In genomic region chr7:27251513-27252306, GRCh38 we compare ENCODE assay signal across 15 cellular contexts. TPM values are rescaled to one million over a fixed set of nuclear protein-coding genes. Genes with fewer than 3 reads are reported as not detected.
A peak's percentile ranks its signal among the peaks of the same experiment; 100 is the strongest.
DNase-seq lines count a peak whose midpoint lies in the region; ATAC-seq and TF ChIP-seq lines count a peak whose summit lies in the region.
"Had no signal": no experiment of that assay in that cellular context is flagged by ENCODE, and none has a peak within 500 bp of the region (broad histone marks: within the 10 kb centered on the region; RNA-seq: fewer than 3 reads in every experiment).

No MANE protein-coding gene starts in this region.

- CTCF ChIA-PET in WTC11 (lab: Charles Lee), result interaction anchor here (1.3 kb wide), 1 partner anchor 56 kb away, joined by 4 read pairs; no protein-coding TSS in a partner anchor

- POLR2A ChIA-PET in WTC11 (lab: Charles Lee), result no interaction called here

- intact Hi-C loops in activated T-helper 2 cell treated with anti-CD3 and anti-CD28 coated beads, Interferon-gamma antibody, Interleukin-2, Interleukin-4, amounts not matched to agents 10 μg/mL and 5 μg/mL and 100 μg/mL, durations not matched to agents 14 hours and 24 hours and 36 hours (cut with micrococcal nuclease), result no loop called here

- no peaks in the 10 kb centered on the region for H3K9me3 Mint-ChIP-seq in WTC11
- no peaks in the 10 kb centered on the region for H3K9me3 Mint-ChIP-seq in activated T-helper 2 cell treated with anti-CD3 and anti-CD28 coated beads, Interferon-gamma antibody, Interleukin-2, Interleukin-4, amounts not matched to agents 10 μg/mL and 5 μg/mL and 100 μg/mL, durations not matched to agents 14 hours and 24 hours and 36 hours
- H3K9me3 Mint-ChIP-seq: activated T-cell treated with anti-CD3 and anti-CD28 coated beads, Interleukin-2, amount 50 U/mL, for 4 hours had no signal

- peak; percentile 63 for ATAC-seq in WTC11
- ATAC-seq: activated CD4-positive, CD25-positive, alpha-beta regulatory T cell treated with anti-CD3 and anti-CD28 coated beads, Interleukin-2, amount 50 U/mL, for 24 hours; activated T-cell treated with anti-CD3 and anti-CD28 coated beads, Interleukin-2, amount 50 U/mL, for 4 hours had no signal

- TF ChIP-seq CTCF in WTC11 (IDR thresholded peaks at IDR 0.05), result no peak

- peaks cover 96% of the 10 kb centered on the region for H3K27me3 Mint-ChIP-seq in WTC11 (ENCODE audit: low read depth)
- peaks cover 73% of the 10 kb centered on the region for H3K27me3 Mint-ChIP-seq in activated T-helper 2 cell treated with anti-CD3 and anti-CD28 coated beads, Interferon-gamma antibody, Interleukin-2, Interleukin-4, amounts not matched to agents 10 μg/mL and 5 μg/mL and 100 μg/mL, durations not matched to agents 14 hours and 24 hours and 36 hours (ENCODE audit: low read depth)

- no peak overlapping the region for H3K27ac Mint-ChIP-seq in WTC11
- H3K27ac Mint-ChIP-seq in activated T-helper 2 cell treated with anti-CD3 and anti-CD28 coated beads, Interferon-gamma antibody, Interleukin-2, Interleukin-4, amounts not matched to agents 10 μg/mL and 5 μg/mL and 100 μg/mL, durations not matched to agents 14 hours and 24 hours and 36 hours, result no peak overlapping the region
- H3K27ac Mint-ChIP-seq: CD4-positive, CD25-positive, alpha-beta regulatory T cell had no signal

- peaks cover 88% of the 10 kb centered on the region for H3K27me3 ChIP-seq in H7 (ENCODE audit: control insufficient read depth, insufficient read depth, low read length)

- H3K4me3 ChIP-seq in H7 (ENCODE audit: insufficient read depth, low read depth, low read length), result no peak overlapping the region; the same call in 1 of the 2 replicates

- in situ Hi-C loops in KBM-7 (cut with MboI; ENCODE audit: low pct_unique_long_range_greater_than_20kb, low sequenced_read_pairs), result no loop called here

- no peaks in the 10 kb centered on the region for H3K36me3 ChIP-seq in H7 (replicated peaks; ENCODE audit: control insufficient read depth, insufficient read depth, low read length)

- H3K4me3 Mint-ChIP-seq in WTC11, result peak overlapping the region; percentile 55
- no peak overlapping the region for H3K4me3 Mint-ChIP-seq in activated T-helper 2 cell treated with anti-CD3 and anti-CD28 coated beads, Interferon-gamma antibody, Interleukin-2, Interleukin-4, amounts not matched to agents 10 μg/mL and 5 μg/mL and 100 μg/mL, durations not matched to agents 14 hours and 24 hours and 36 hours (ENCODE audit: low read depth)
- H3K4me3 Mint-ChIP-seq: activated T-cell treated with anti-CD3 and anti-CD28 coated beads, Interleukin-2, amount 50 U/mL, for 4 hours had no signal

- H3K4me1 Mint-ChIP-seq in WTC11, result peaks cover 23% of the 10 kb centered on the region
- no peaks in the 10 kb centered on the region for H3K4me1 Mint-ChIP-seq in activated T-helper 2 cell treated with anti-CD3 and anti-CD28 coated beads, Interferon-gamma antibody, Interleukin-2, Interleukin-4, amounts not matched to agents 10 μg/mL and 5 μg/mL and 100 μg/mL, durations not matched to agents 14 hours and 24 hours and 36 hours (ENCODE audit: low read depth)

- DNase-seq in H7 (peak; percentile 82), WTC11 (ENCODE audit: low spot score) (no peak), islet precursor cell (peak; percentile 67), retina (peak; percentile 89), KBM-7 (no peak), midbrain (lab: John Stamatoyannopoulos, UW) (no peak)
- no peak for DNase-seq in activated T-helper 2 cell treated with anti-CD3 and anti-CD28 coated beads, Interferon-gamma antibody, Interleukin-2, Interleukin-4, amounts not matched to agents 10 μg/mL and 5 μg/mL and 100 μg/mL, durations not matched to agents 14 hours and 24 hours and 36 hours (ENCODE audit: low spot score)
- DNase-seq: activated T-cell treated with anti-CD3 and anti-CD28 coated beads, Interleukin-2, amount 50 U/mL, for 4 hours; aorta; CD4-positive, CD25-positive, alpha-beta regulatory T cell; effector memory CD4-positive, alpha-beta T cell; NCI-H1092 treated with DMSO at 0.1 percent for 48 hours; NCI-H226; SW 1271 had no signal

- H3K36me3 Mint-ChIP-seq in WTC11, result peaks cover 3% of the 10 kb centered on the region; the same call in 1 of the 2 replicates
- H3K36me3 Mint-ChIP-seq in activated T-helper 2 cell treated with anti-CD3 and anti-CD28 coated beads, Interferon-gamma antibody, Interleukin-2, Interleukin-4, amounts not matched to agents 10 μg/mL and 5 μg/mL and 100 μg/mL, durations not matched to agents 14 hours and 24 hours and 36 hours (ENCODE audit: low read depth), result no peaks in the 10 kb centered on the region
- H3K36me3 Mint-ChIP-seq: CD4-positive, CD25-positive, alpha-beta regulatory T cell had no signal

TF ChIP-seq in WTC11, 78 proteins besides CTCF, POLR2A, EP300 and RAD21:
- TF ChIP-seq JUN (CRISPR knock-in tag; IDR thresholded peaks at IDR 0.05) (no peak), MAX (CRISPR knock-in tag; IDR thresholded peaks at IDR 0.05) (peak; percentile 31; the same call in 1 of the 2 replicates), E2F4 (CRISPR knock-in tag; IDR thresholded peaks at IDR 0.05; ENCODE audit: borderline replicate concordance, low read depth) (0 out of 2 replicates have a peak, but pooled peaks have one; percentile 17), ZNF532 (CRISPR knock-in tag; IDR thresholded peaks at IDR 0.05; ENCODE audit: borderline replicate concordance) (no peak), FOXP1 (CRISPR knock-in tag; IDR thresholded peaks at IDR 0.05; ENCODE audit: borderline replicate concordance) (peak; percentile 31; the same call in 1 of the 2 replicates), ZBTB43 (CRISPR knock-in tag; IDR thresholded peaks at IDR 0.05) (0 out of 2 replicates have a peak, but pooled peaks have one; percentile 33), JAZF1 (CRISPR knock-in tag; IDR thresholded peaks at IDR 0.05) (no peak)

RNA-seq across cellular contexts. Expression of gene EVX1, which starts 9.1 kb away (rescaled TPM):
- not detected in 2 replicates for total RNA-seq in H7 (2014; rRNA removed; shearing (Covaris generic))
- not detected in 3 replicates for total RNA-seq in WTC11 (2021)
- not detected in 2 replicates for total RNA-seq in activated T-helper 2 cell treated with anti-CD3 and anti-CD28 coated beads, Interferon-gamma antibody, Interleukin-2, Interleukin-4, amounts not matched to agents 10 μg/mL and 5 μg/mL and 100 μg/mL, durations not matched to agents 14 hours and 24 hours and 36 hours
- total RNA-seq: activated T-cell treated with anti-CD3 and anti-CD28 coated beads, Interleukin-2, amount 50 U/mL, for 4 hours; aorta; CD4-positive, CD25-positive, alpha-beta regulatory T cell had no signal

RNA-seq across cellular contexts. Expression of gene HOXA13, which starts 51.8 kb away (rescaled TPM):
- total RNA-seq in H7 (2014; rRNA removed; shearing (Covaris generic)), result not detected in 2 replicates
- not detected in 3 replicates for total RNA-seq in WTC11 (2021)
- total RNA-seq in activated T-helper 2 cell treated with anti-CD3 and anti-CD28 coated beads, Interferon-gamma antibody, Interleukin-2, Interleukin-4, amounts not matched to agents 10 μg/mL and 5 μg/mL and 100 μg/mL, durations not matched to agents 14 hours and 24 hours and 36 hours, result not detected in 2 replicates
- total RNA-seq: activated T-cell treated with anti-CD3 and anti-CD28 coated beads, Interleukin-2, amount 50 U/mL, for 4 hours; aorta; CD4-positive, CD25-positive, alpha-beta regulatory T cell had no signal

Comparison
In these comparisons a context has a peak if more than half of its experiments do, and no peak if none do; other contexts are left out.
1. DNase-seq: peak in H7 (single experiment), islet precursor cell (single experiment) and retina (single experiment); none in WTC11 (single experiment), KBM-7 (single experiment), activated T-helper 2 cell treated with anti-CD3 and anti-CD28 coated beads, Interferon-gamma antibody, Interleukin-2, Interleukin-4, amounts not matched to agents 10 μg/mL and 5 μg/mL and 100 μg/mL, durations not matched to agents 14 hours and 24 hours and 36 hours (single experiment) and midbrain (single experiment).